In the genomic region with DNA sequence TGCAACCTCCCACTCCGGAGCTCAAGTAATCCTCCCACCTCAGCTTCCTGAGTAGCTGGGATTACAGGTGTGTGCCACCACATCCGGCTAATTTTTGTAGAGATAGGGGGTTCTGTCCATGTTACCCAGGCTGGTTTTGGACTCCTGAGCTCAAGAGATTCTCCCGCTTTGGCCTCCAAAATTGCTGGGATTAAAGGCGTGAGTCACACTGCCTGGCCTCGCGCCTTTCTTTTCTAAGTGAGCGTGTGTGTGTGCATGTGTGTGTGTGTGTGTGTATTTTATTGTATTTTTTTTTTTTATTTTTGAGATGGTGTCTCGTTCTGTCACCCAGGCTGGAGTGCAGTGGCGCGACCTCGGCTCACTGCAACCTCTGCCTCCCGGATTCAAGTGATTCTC, we compare ENCODE assay signal across 1 cellular context.
TF ChIP-seq lines count a peak whose summit lies in the region.

No MANE protein-coding gene starts in this region.

TF ChIP-seq in HepG2, 621 proteins besides CTCF, POLR2A, EP300 and RAD21:
- TF ChIP-seq, protein P1, sequence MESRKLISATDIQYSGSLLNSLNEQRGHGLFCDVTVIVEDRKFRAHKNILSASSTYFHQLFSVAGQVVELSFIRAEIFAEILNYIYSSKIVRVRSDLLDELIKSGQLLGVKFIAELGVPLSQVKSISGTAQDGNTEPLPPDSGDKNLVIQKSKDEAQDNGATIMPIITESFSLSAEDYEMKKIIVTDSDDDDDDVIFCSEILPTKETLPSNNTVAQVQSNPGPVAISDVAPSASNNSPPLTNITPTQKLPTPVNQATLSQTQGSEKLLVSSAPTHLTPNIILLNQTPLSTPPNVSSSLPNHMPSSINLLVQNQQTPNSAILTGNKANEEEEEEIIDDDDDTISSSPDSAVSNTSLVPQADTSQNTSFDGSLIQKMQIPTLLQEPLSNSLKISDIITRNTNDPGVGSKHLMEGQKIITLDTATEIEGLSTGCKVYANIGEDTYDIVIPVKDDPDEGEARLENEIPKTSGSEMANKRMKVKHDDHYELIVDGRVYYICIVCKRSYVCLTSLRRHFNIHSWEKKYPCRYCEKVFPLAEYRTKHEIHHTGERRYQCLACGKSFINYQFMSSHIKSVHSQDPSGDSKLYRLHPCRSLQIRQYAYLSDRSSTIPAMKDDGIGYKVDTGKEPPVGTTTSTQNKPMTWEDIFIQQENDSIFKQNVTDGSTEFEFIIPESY (CRISPR knock-in tag; IDR thresholded peaks at IDR 0.05) = peak; percentile 84
